ENCODE assay signal across 12 cellular contexts in genomic region chr5:150626853-150627276, GRCh38. TPM values are rescaled to one million over a fixed set of nuclear protein-coding genes. Genes with fewer than 3 reads are reported as not detected.
DNase-seq lines count a peak whose midpoint lies in the region; ATAC-seq and TF ChIP-seq lines count a peak whose summit lies in the region.
"Had no signal": no experiment of that assay in that cellular context is flagged by ENCODE, and none has a peak within 500 bp of the region (broad histone marks: within the 10 kb centered on the region; RNA-seq: fewer than 3 reads in every experiment).

No MANE protein-coding gene starts in this region.

- H3K36me3 Mint-ChIP-seq in osteocyte (ENCODE audit: unreplicated experiment) = no peaks in the 10 kb centered on the region
- H3K36me3 Mint-ChIP-seq: stimulated activated effector memory CD8-positive, alpha-beta T cell treated with anti-CD3 and anti-CD28 coated beads, Interleukin-12 subunit alpha, Interleukin-12 subunit beta, amount 100 ng/mL, for 72 hours had no signal

- peak overlapping the region; percentile 96 to 99 for H3K27ac ChIP-seq in ascending aorta
- H3K27ac ChIP-seq in heart left ventricle = peak overlapping the region; percentile 93 to 100 (median 99)
- peak overlapping the region; percentile 80 to 99 for H3K27ac ChIP-seq in aorta (ENCODE audit: low read depth in 1 of 2, low read length in 2 of 2)

- peak overlapping the region; percentile 81 to 95 for H3K4me3 ChIP-seq in ascending aorta
- H3K4me3 ChIP-seq in heart left ventricle = peak overlapping the region; percentile 52 to 99 (median 92)
- H3K4me3 ChIP-seq in aorta (ENCODE audit: low read length in 2 of 2) = peak overlapping the region; percentile 83 to 90

- TF ChIP-seq POLR2A in heart left ventricle (IDR thresholded peaks at IDR 0.05) = peak in 1 of 2 donors; percentile 36

- WGBS in heart left ventricle, 4 donors = 20 to 33% (median 27%) methylated on average over 5 of the region's 5 CpGs
- 5 to 6% methylated on average over 5 of the region's 5 CpGs for WGBS in aorta, 2 donors

- H3K27me3 ChIP-seq in ascending aorta (no peaks in the 10 kb centered on the region), heart left ventricle (peaks cover 0 to 10% (median 0%) of the 10 kb centered on the region in 9 donors), aorta (ENCODE audit: control insufficient read depth in 1 of 2, insufficient read depth in 2 of 2, low read length in 1 of 2) (no peaks in the 10 kb centered on the region)

- H3K4me1 ChIP-seq in ascending aorta (peaks cover 32 to 68% of the 10 kb centered on the region in 2 donors), heart left ventricle (peaks cover 15 to 93% (median 81%) of the 10 kb centered on the region in 12 donors), aorta (ENCODE audit: control insufficient read depth in 1 of 2, insufficient read depth in 2 of 2, low read length in 2 of 2) (no peaks in the 10 kb centered on the region)

- DNase-seq in ascending aorta (ENCODE audit: low spot score in 2 of 2) = peak; percentile 51 to 88
- DNase-seq in heart left ventricle = peak; percentile 61 to 85 (median 70)
- no peak for DNase-seq in osteocyte (ENCODE audit: extremely low spot score, unreplicated experiment)
- DNase-seq in aorta = peak; percentile 81 to 89
- DNase-seq: activated CD4-positive, alpha-beta T cell treated with anti-CD3 and anti-CD28 coated beads for 48 hours; activated naive CD4-positive, alpha-beta T cell treated with anti-CD3 and anti-CD28 coated beads, Interleukin-2, amount 50 U/mL, for 16 hours; EL; NCI-H2029 treated with DMSO at 0.1 percent for 48 hours had no signal

- intact Hi-C loops in ascending aorta (cut with DNase I) = loop anchor here (1.0 to 5.0 kb wide), 3 partner anchors 10 to 35 kb away; no protein-coding TSS in a partner anchor
- intact Hi-C loops in heart left ventricle (cut with DNase I) = loop anchor here in 3 of 10 donors (2.0 to 5.0 kb wide), 4 partner anchors 14 to 36 kb away; partner anchors contain the start of gene SYNPO (in 1 of the 3)
- intact Hi-C loops in aorta (cut with DNase I) = loop anchor here in 1 of 2 donors (5.0 kb wide), 1 partner anchor 35 kb away; no protein-coding TSS in a partner anchor

- H3K4me1 Mint-ChIP-seq in osteocyte (ENCODE audit: unreplicated experiment) = peaks cover 58% of the 10 kb centered on the region

- peaks cover 0 to 15% of the 10 kb centered on the region in 2 donors for H3K36me3 ChIP-seq in ascending aorta
- peaks cover 0 to 18% (median 3%) of the 10 kb centered on the region in 9 donors for H3K36me3 ChIP-seq in heart left ventricle
- H3K36me3 ChIP-seq in aorta (ENCODE audit: control insufficient read depth in 1 of 2, insufficient read depth in 2 of 2, low read length in 1 of 2) = no peaks in the 10 kb centered on the region

- H3K27me3 Mint-ChIP-seq in osteocyte (ENCODE audit: unreplicated experiment) = no peaks in the 10 kb centered on the region

- H3K4me3 Mint-ChIP-seq in osteocyte (ENCODE audit: unreplicated experiment) = peak overlapping the region; percentile 38

- no peaks in the 10 kb centered on the region for H3K9me3 Mint-ChIP-seq in osteocyte (ENCODE audit: unreplicated experiment)
- H3K9me3 Mint-ChIP-seq: stimulated activated effector memory CD8-positive, alpha-beta T cell treated with anti-CD3 and anti-CD28 coated beads, Interleukin-12 subunit alpha, Interleukin-12 subunit beta, amount 100 ng/mL, for 72 hours had no signal

- H3K27ac Mint-ChIP-seq in osteocyte (ENCODE audit: unreplicated experiment) = no peak overlapping the region
- H3K27ac Mint-ChIP-seq: stimulated activated effector memory CD8-positive, alpha-beta T cell treated with anti-CD3 and anti-CD28 coated beads, Interleukin-12 subunit alpha, Interleukin-12 subunit beta, amount 100 ng/mL, for 72 hours had no signal

- TF ChIP-seq CTCF in ascending aorta (IDR thresholded peaks at IDR 0.05) = no peak
- TF ChIP-seq CTCF in heart left ventricle (IDR thresholded peaks at IDR 0.05) = no peak
- no peak for TF ChIP-seq CTCF in osteocyte (IDR thresholded peaks at IDR 0.05)

- ATAC-seq in heart left ventricle = peak; percentile 2 to 43 (median 32)
- ATAC-seq in aorta (ENCODE audit: low FRiP score) = peak; percentile 69
- ATAC-seq in HG03460 (IDR thresholded peaks at IDR 0.05; ENCODE audit: unreplicated experiment) = no peak
- no peak for ATAC-seq in HG02798 (IDR thresholded peaks at IDR 0.05; ENCODE audit: poor library complexity, unreplicated experiment)
- ATAC-seq in GM18519 (IDR thresholded peaks at IDR 0.05; ENCODE audit: low FRiP score, unreplicated experiment) = no peak
- ATAC-seq: stimulated activated effector memory CD8-positive, alpha-beta T cell treated with anti-CD3 and anti-CD28 coated beads, Interleukin-12 subunit alpha, Interleukin-12 subunit beta, amount 100 ng/mL, for 72 hours had no signal

- H3K9me3 ChIP-seq in ascending aorta (no peaks in the 10 kb centered on the region), heart left ventricle (no peaks in the 10 kb centered on the region), aorta (ENCODE audit: control insufficient read depth, low read length) (no peaks in the 10 kb centered on the region)

RNA-seq across cellular contexts. Expression of gene SYNPO, which starts 13.6 kb away (rescaled TPM):
- total RNA-seq in ascending aorta (128 TPM), heart left ventricle (100 to 1,000 TPM; 444 to 782 (median 590) TPM), osteocyte (17.8 and 18.4 TPM in 2 replicates), aorta (100 to 1,000 TPM; 327 to 478 TPM)
- polyA plus RNA-seq in heart left ventricle (100 to 1,000 TPM; 304 to 791 TPM), aorta (100 to 1,000 TPM; 228 to 486 TPM)

RNA-seq across cellular contexts. Expression of gene MYOZ3, which starts 34.2 kb away (rescaled TPM):
- total RNA-seq in ascending aorta (1.1 TPM), heart left ventricle (10 to 100 TPM in 1 of 9 donors, 1 to 10 TPM in 8; 1.8 to 10.2 (median 5.1) TPM), osteocyte (0.27 and 1.5 TPM in 2 replicates), aorta (10 to 100 TPM in 1 of 2 donors, 1 to 10 TPM in 1; 2.5 to 14.1 TPM)
- polyA plus RNA-seq in heart left ventricle (1 to 10 TPM; 1.2 to 4.6 TPM), aorta (1 to 10 TPM; 2.0 to 2.8 TPM)

Comparison
In these comparisons a context has a peak if more than half of its experiments do, and no peak if none do; other contexts are left out.
1. ATAC-seq: peak in heart left ventricle (4 of 4) and aorta (single experiment); none in HG03460 (single experiment), HG02798 (single experiment) and GM18519 (single experiment).
2. Peak in every context shown above with its lines, with median percentiles within 50 percentile points of each other: H3K27ac ChIP-seq and H3K4me3 ChIP-seq.